Comparison of ENCODE assay signal across 11 cellular contexts in genomic region chr5:127423173-127423798, GRCh38.
DNase-seq lines count a peak whose midpoint lies in the region; ATAC-seq, FAIRE-seq and TF ChIP-seq lines count a peak whose summit lies in the region.
"Had no signal": no experiment of that assay in that cellular context is flagged by ENCODE, and none has a peak within 500 bp of the region (broad histone marks: within the 10 kb centered on the region; RNA-seq: fewer than 3 reads in every experiment).

No MANE protein-coding gene starts in this region.

- no peaks in the 10 kb centered on the region for H4K20me1 ChIP-seq in HepG2 (ENCODE audit: insufficient read depth, low read length)

- no peaks in the 10 kb centered on the region for H3K9me3 ChIP-seq in Peyer's patch
- no peaks in the 10 kb centered on the region for H3K9me3 ChIP-seq in HepG2 (ENCODE audit: low read length)

- H3K4me1 ChIP-seq in Peyer's patch (no peaks in the 10 kb centered on the region), HepG2 (ENCODE audit: insufficient read depth, low read length) (no peaks in the 10 kb centered on the region)

- BruUV-seq in HepG2 (replicated peaks; lab: Mats Ljungman, UMichigan): no TSS peak

- intact Hi-C loops in HepG2 (cut with micrococcal nuclease; ENCODE audit: unreplicated experiment): no loop called here

- FAIRE-seq in frontal cortex (lab: Jason Lieb, UNC) (peak; percentile 30), HepG2 (lab: Jason Lieb, UNC) (no peak)

- no peaks in the 10 kb centered on the region for H3K79me2 ChIP-seq in HepG2 (ENCODE audit: insufficient read depth, low read length)

- 59% methylated on average over 4 of the region's 4 CpGs for WGBS in HepG2 (ENCODE audit: low lambda C conversion rate)

- no peaks in the 10 kb centered on the region for H3K27me3 ChIP-seq in Peyer's patch
- H3K27me3 ChIP-seq in HepG2 (ENCODE audit: control insufficient read depth in 1 of 2, insufficient read depth in 2 of 2, low read length in 2 of 2): no peaks in the 10 kb centered on the region

- ATAC-seq in GM18868 (IDR thresholded peaks at IDR 0.05; ENCODE audit: unreplicated experiment): peak; percentile 84
- peak; percentile 84 for ATAC-seq in GM21528 (IDR thresholded peaks at IDR 0.05; ENCODE audit: low FRiP score, unreplicated experiment)
- ATAC-seq in HG03159 (IDR thresholded peaks at IDR 0.05; ENCODE audit: unreplicated experiment): peak; percentile 67
- no peak for ATAC-seq in HepG2

- DNase-seq in frontal cortex (ENCODE audit: low spot score in 2 of 2): no peak
- no peak for DNase-seq in NCI-H1092 treated with DMSO at 0.1 percent for 48 hours (lab: John Stamatoyannopoulos, UW)
- no peak for DNase-seq in Peyer's patch
- no peak for DNase-seq in HepG2 (ENCODE audit: low spot score)
- DNase-seq: activated naive CD8-positive, alpha-beta T cell treated with anti-CD3 and anti-CD28 coated beads, Interleukin-2, amount 10 ng/mL, durations not matched to agents 7 days and 5 days; foreskin fibroblast; NCI-H774 had no signal

- TF ChIP-seq CTCF in Peyer's patch (IDR thresholded peaks at IDR 0.05): no peak
- TF ChIP-seq CTCF in HepG2 (CRISPR knock-in tag; IDR thresholded peaks at IDR 0.05): no peak

- H2AFZ ChIP-seq in HepG2 (ENCODE audit: low read length): no peak overlapping the region

- TF ChIP-seq RAD21 in HepG2 (CRISPR knock-in tag; IDR thresholded peaks at IDR 0.05): no peak

- in situ Hi-C loops in HepG2 (cut with HindIII; ENCODE audit: extremely low pct_ligation_motif_present, low pct_unique_long_range_greater_than_20kb): no loop called here

- H3K27ac ChIP-seq in Peyer's patch (no peak overlapping the region), HepG2 (ENCODE audit: extremely low read length, insufficient read depth, low read length) (no peak overlapping the region)
- H3K27ac ChIP-seq: HL-60 had no signal

- POLR2A ChIA-PET in HepG2 (lab: Yijun Ruan, JAX): no interaction called here

- H3K36me3 ChIP-seq in Peyer's patch: no peaks in the 10 kb centered on the region
- no peaks in the 10 kb centered on the region for H3K36me3 ChIP-seq in HepG2 (replicated peaks in 1 of 2; ENCODE audit: control insufficient read depth in 1 of 2, insufficient read depth in 2 of 2, low read length in 2 of 2)

- H3K4me3 ChIP-seq in Peyer's patch: no peak overlapping the region
- H3K4me3 ChIP-seq in HepG2 (replicated peaks in 1 of 3; ENCODE audit: insufficient read depth in 1 of 3, low read depth in 2 of 3, low read length in 3 of 3): no peak overlapping the region

- TF ChIP-seq EP300 in HepG2 (IDR thresholded peaks at IDR 0.05; ENCODE audit: low read depth in 2 of 2, low read length in 2 of 2) (no peak), HepG2 (CRISPR knock-in tag; IDR thresholded peaks at IDR 0.05; ENCODE audit: borderline replicate concordance) (no peak)

- no peak for TF ChIP-seq POLR2A in Peyer's patch (IDR thresholded peaks at IDR 0.05)
- no peak for TF ChIP-seq POLR2A in HepG2 (IDR thresholded peaks at IDR 0.05; ENCODE audit: insufficient read depth in 1 of 2, low read depth in 2 of 2, low read length in 2 of 2)

- no peak overlapping the region for H3K4me2 ChIP-seq in HepG2 (ENCODE audit: low read depth, low read length)

- no peak overlapping the region for H3K9ac ChIP-seq in HepG2 (ENCODE audit: insufficient read depth, low read depth, low read length)

- CTCF ChIA-PET in HepG2 (lab: Yijun Ruan, JAX; ENCODE audit: low intra/inter-chr PET ratio, low total read pairs): no interaction called here

TF ChIP-seq in HepG2, 621 proteins besides CTCF, POLR2A, EP300 and RAD21:
- TF ChIP-seq ZNF318 (CRISPR knock-in tag; IDR thresholded peaks at IDR 0.05) (no peak), ZNF724P (CRISPR knock-in tag; IDR thresholded peaks at IDR 0.05; ENCODE audit: borderline replicate concordance) (no peak), RAD51 (IDR thresholded peaks at IDR 0.05; ENCODE audit: borderline replicate concordance) (no peak), PTBP1 (IDR thresholded peaks at IDR 0.05; ENCODE audit: low read depth, low read length, poor library complexity, severe bottlenecking) (no peak), GATAD1 (CRISPR knock-in tag; IDR thresholded peaks at IDR 0.05) (no peak), LRRFIP1 (CRISPR knock-in tag; conservative IDR thresholded peaks at IDR 0.05) (no peak), ZC3H4 (CRISPR knock-in tag; IDR thresholded peaks at IDR 0.05; ENCODE audit: borderline replicate concordance) (no peak), RBAK (CRISPR knock-in tag; IDR thresholded peaks at IDR 0.05) (no peak), ZNF570 (CRISPR knock-in tag; IDR thresholded peaks at IDR 0.05; ENCODE audit: borderline replicate concordance) (no peak)
